ENCODE assay signal across 14 cellular contexts in the genomic region with DNA sequence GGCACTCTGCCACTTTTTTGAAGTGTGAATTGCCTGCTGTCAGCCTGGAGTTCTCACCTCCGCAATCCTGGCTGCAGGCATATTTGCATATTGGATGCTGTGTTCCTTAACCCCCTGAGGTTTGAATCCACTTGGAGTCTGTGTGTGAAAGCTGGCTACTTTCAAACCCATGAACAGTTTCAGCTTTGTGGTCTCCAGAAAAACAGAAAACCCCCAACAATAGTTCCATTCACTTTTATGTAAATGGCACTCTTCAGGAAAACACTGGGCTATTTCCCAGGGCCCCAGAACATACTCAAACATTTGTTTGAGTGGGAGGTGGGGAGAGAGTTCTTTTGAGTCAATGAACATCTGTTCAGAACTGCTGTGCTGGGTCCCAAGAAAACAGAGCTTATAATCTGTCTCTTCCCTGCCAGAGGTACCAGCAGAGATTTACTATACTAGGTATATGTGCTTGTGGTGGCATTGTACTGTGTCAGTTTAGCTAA. TPM values are rescaled to one million over a fixed set of nuclear protein-coding genes. Genes with fewer than 3 reads are reported as not detected.
A peak's percentile ranks its signal among the peaks of the same experiment; 100 is the strongest.
DNase-seq lines count a peak whose midpoint lies in the region; ATAC-seq, FAIRE-seq and TF ChIP-seq lines count a peak whose summit lies in the region.
"Had no signal": no experiment of that assay in that cellular context is flagged by ENCODE, and none has a peak within 500 bp of the region (broad histone marks: within the 10 kb centered on the region; RNA-seq: fewer than 3 reads in every experiment).

No MANE protein-coding gene starts in this region.

- H3K36me3 Mint-ChIP-seq in progenitor cell of endocrine pancreas (ENCODE audit: insufficient read depth) = peaks cover 1% of the 10 kb centered on the region
- peaks cover 6% of the 10 kb centered on the region for H3K36me3 Mint-ChIP-seq in activated CD8-positive, alpha-beta memory T cell treated with anti-CD3 and anti-CD28 coated beads, Interleukin-2, amount 10 ng/mL, durations not matched to agents 7 days and 5 days

- H3K4me1 ChIP-seq in HUES48 (ENCODE audit: control insufficient read depth, insufficient read depth, low read length) (peaks cover 22% of the 10 kb centered on the region), aorta (ENCODE audit: control insufficient read depth in 1 of 2, insufficient read depth in 2 of 2, low read length in 2 of 2) (no peaks in the 10 kb centered on the region), small intestine (ENCODE audit: control insufficient read depth in 2 of 2, insufficient read depth in 1 of 2, low read depth in 1 of 2, low read length in 1 of 2) (peaks cover 0 to 1% of the 10 kb centered on the region in 2 donors)

- peak overlapping the region; percentile 94 for H3K27ac ChIP-seq in HUES48 (ENCODE audit: low read depth, low read length)
- H3K27ac ChIP-seq in SK-N-MC = no peak overlapping the region
- H3K27ac ChIP-seq in aorta (ENCODE audit: low read depth in 1 of 2, low read length in 2 of 2) = no peak overlapping the region
- no peak overlapping the region for H3K27ac ChIP-seq in small intestine (ENCODE audit: low read depth in 1 of 2, low read length in 1 of 2)
- H3K27ac ChIP-seq: adrenal gland had no signal

- H3K4me3 Mint-ChIP-seq in progenitor cell of endocrine pancreas (ENCODE audit: low read depth) = no peak overlapping the region
- no peak overlapping the region for H3K4me3 Mint-ChIP-seq in activated CD8-positive, alpha-beta memory T cell treated with anti-CD3 and anti-CD28 coated beads, Interleukin-2, amount 10 ng/mL, durations not matched to agents 7 days and 5 days
- H3K4me3 Mint-ChIP-seq: stimulated activated naive CD8-positive, alpha-beta T cell treated with anti-CD3 and anti-CD28 coated beads, Interleukin-15, Interleukin-2, amounts not matched to agents 100 ng/mL and 50 ng/mL, for 24 hours; T-helper 1 cell treated with Interleukin-12 subunit alpha and Interleukin-12 subunit beta and Interleukin-4 antibody, amounts not matched to agents 30 μg/mL and 1 μg/mL, for 36 hours had no signal

- no peaks in the 10 kb centered on the region for H3K27me3 Mint-ChIP-seq in progenitor cell of endocrine pancreas
- no peaks in the 10 kb centered on the region for H3K27me3 Mint-ChIP-seq in activated CD8-positive, alpha-beta memory T cell treated with anti-CD3 and anti-CD28 coated beads, Interleukin-2, amount 10 ng/mL, durations not matched to agents 7 days and 5 days
- H3K27me3 Mint-ChIP-seq: stimulated activated naive CD8-positive, alpha-beta T cell treated with anti-CD3 and anti-CD28 coated beads, Interleukin-15, Interleukin-2, amounts not matched to agents 100 ng/mL and 50 ng/mL, for 24 hours had no signal

- ATAC-seq in aorta (ENCODE audit: low FRiP score) = no peak
- no peak for ATAC-seq in activated CD8-positive, alpha-beta memory T cell treated with anti-CD3 and anti-CD28 coated beads, Interleukin-2, amount 10 ng/mL, durations not matched to agents 7 days and 5 days
- ATAC-seq: Panc1 had no signal

- H3K9me3 Mint-ChIP-seq in progenitor cell of endocrine pancreas (ENCODE audit: low read depth) = no peaks in the 10 kb centered on the region
- H3K9me3 Mint-ChIP-seq in activated CD8-positive, alpha-beta memory T cell treated with anti-CD3 and anti-CD28 coated beads, Interleukin-2, amount 10 ng/mL, durations not matched to agents 7 days and 5 days (ENCODE audit: low read depth) = no peaks in the 10 kb centered on the region
- H3K9me3 Mint-ChIP-seq: stimulated activated naive CD8-positive, alpha-beta T cell treated with anti-CD3 and anti-CD28 coated beads, Interleukin-15, Interleukin-2, amounts not matched to agents 100 ng/mL and 50 ng/mL, for 24 hours; T-helper 1 cell treated with Interleukin-12 subunit alpha and Interleukin-12 subunit beta and Interleukin-4 antibody, amounts not matched to agents 30 μg/mL and 1 μg/mL, for 36 hours had no signal

- H3K4me3 ChIP-seq in HUES48 (ENCODE audit: low read depth, low read length) (no peak overlapping the region), SK-N-MC (no peak overlapping the region), aorta (ENCODE audit: low read length in 2 of 2) (no peak overlapping the region), small intestine (ENCODE audit: low read depth in 1 of 2, low read length in 2 of 2) (no peak overlapping the region)
- H3K4me3 ChIP-seq: adrenal gland had no signal

- 38 to 58% methylated on average over 1 of the region's 1 CpG for WGBS in aorta, 2 donors
- 71% methylated on average over 1 of the region's 1 CpG for WGBS in small intestine, 3 donors

- no peaks in the 10 kb centered on the region for H3K9me3 ChIP-seq in HUES48 (ENCODE audit: control insufficient read depth, insufficient read depth, low read length)
- no peaks in the 10 kb centered on the region for H3K9me3 ChIP-seq in SK-N-MC (ENCODE audit: low read depth, low read length)
- no peaks in the 10 kb centered on the region for H3K9me3 ChIP-seq in aorta (ENCODE audit: control insufficient read depth, low read length)
- no peaks in the 10 kb centered on the region for H3K9me3 ChIP-seq in small intestine (ENCODE audit: control insufficient read depth, low read depth)
- H3K9me3 ChIP-seq: adrenal gland had no signal

- CTCF ChIA-PET in activated CD8-positive, alpha-beta memory T cell treated with anti-CD3 and anti-CD28 coated beads, Interleukin-2, amount 10 ng/mL, durations not matched to agents 7 days and 5 days (lab: Charles Lee) = interaction anchor here (1.4 to 6.8 kb wide), 2 partner anchors 30 to 43 kb away, joined by 3 to 143 read pairs; partner anchors contain the start of gene MYORG

- peaks cover 23% of the 10 kb centered on the region for H3K4me1 Mint-ChIP-seq in progenitor cell of endocrine pancreas (ENCODE audit: low read depth)
- H3K4me1 Mint-ChIP-seq in activated CD8-positive, alpha-beta memory T cell treated with anti-CD3 and anti-CD28 coated beads, Interleukin-2, amount 10 ng/mL, durations not matched to agents 7 days and 5 days = peaks cover 23% of the 10 kb centered on the region

- no peaks in the 10 kb centered on the region for H3K27me3 ChIP-seq in HUES48 (ENCODE audit: control insufficient read depth, insufficient read depth, low read length)
- no peaks in the 10 kb centered on the region for H3K27me3 ChIP-seq in aorta (ENCODE audit: control insufficient read depth in 1 of 2, insufficient read depth in 2 of 2, low read length in 1 of 2)
- H3K27me3 ChIP-seq in small intestine (ENCODE audit: control insufficient read depth in 2 of 2, insufficient read depth in 2 of 2, low read length in 2 of 2) = no peaks in the 10 kb centered on the region
- H3K27me3 ChIP-seq: adrenal gland had no signal

- intact Hi-C loops in aorta (cut with DNase I) = loop anchor here in 1 of 2 donors (10.0 kb wide), 1 partner anchor 260 kb away; no protein-coding TSS in a partner anchor

- H3K9ac ChIP-seq in HUES48 (ENCODE audit: low read depth, low read length) (no peak overlapping the region), SK-N-MC (ENCODE audit: insufficient read length) (peak overlapping the region; percentile 23)

- no peak for FAIRE-seq in small intestine (lab: Jason Lieb, UNC)
- FAIRE-seq: H54 had no signal

- TF ChIP-seq CTCF in progenitor cell of endocrine pancreas (IDR thresholded peaks at IDR 0.05; ENCODE audit: unreplicated experiment) = no peak

- no peak for DNase-seq in SK-N-MC (ENCODE audit: low read depth, low spot score)
- peak; percentile 77 to 98 for DNase-seq in hippocampal formation (lab: John Stamatoyannopoulos, UW)
- DNase-seq in progenitor cell of endocrine pancreas (ENCODE audit: low spot score, unreplicated experiment) = no peak
- no peak for DNase-seq in aorta
- no peak for DNase-seq in activated CD8-positive, alpha-beta memory T cell treated with anti-CD3 and anti-CD28 coated beads, Interleukin-2, amount 10 ng/mL, durations not matched to agents 7 days and 5 days
- no peak for DNase-seq in small intestine
- DNase-seq: activated CD4-positive, alpha-beta T cell treated with anti-CD3 and anti-CD28 coated beads for 48 hours; dermis blood vessel endothelial cell had no signal

- H3K36me3 ChIP-seq in HUES48 (ENCODE audit: control insufficient read depth, insufficient read depth, low read length) = peaks cover 10% of the 10 kb centered on the region
- peaks cover 6% of the 10 kb centered on the region; the same call in 1 of the 2 replicates for H3K36me3 ChIP-seq in SK-N-MC (ENCODE audit: insufficient read depth, low read length)
- H3K36me3 ChIP-seq in aorta (ENCODE audit: control insufficient read depth in 1 of 2, insufficient read depth in 2 of 2, low read length in 1 of 2) = no peaks in the 10 kb centered on the region
- H3K36me3 ChIP-seq in small intestine (ENCODE audit: control insufficient read depth in 2 of 2, insufficient read depth in 2 of 2, low read length in 2 of 2) = peaks cover 2% of the 10 kb centered on the region in 2 donors

- H3K27ac Mint-ChIP-seq in progenitor cell of endocrine pancreas = peak overlapping the region; percentile 60
- no peak overlapping the region for H3K27ac Mint-ChIP-seq in activated CD8-positive, alpha-beta memory T cell treated with anti-CD3 and anti-CD28 coated beads, Interleukin-2, amount 10 ng/mL, durations not matched to agents 7 days and 5 days
- H3K27ac Mint-ChIP-seq: T-helper 1 cell treated with Interleukin-12 subunit alpha and Interleukin-12 subunit beta and Interleukin-4 antibody, amounts not matched to agents 30 μg/mL and 1 μg/mL, for 36 hours had no signal

RNA-seq across cellular contexts. Expression of gene NUDT2, which starts 5.0 kb away (rescaled TPM):
- total RNA-seq in progenitor cell of endocrine pancreas (21.1 TPM in 2 replicates), aorta (10 to 100 TPM; 13.6 to 17.1 TPM)
- polyA plus RNA-seq in aorta (10 to 100 TPM; 27.4 to 38.3 TPM), small intestine (10 to 100 TPM; 25.5 to 47.3 (median 37.5) TPM)
- total RNA-seq in activated CD8-positive, alpha-beta memory T cell treated with anti-CD3 and anti-CD28 coated beads, Interleukin-2, amount 10 ng/mL, durations not matched to agents 7 days and 5 days = 10 to 100 TPM; 28.9 to 29.7 TPM

RNA-seq across cellular contexts. Expression of gene KIF24, which starts 5.3 kb away (rescaled TPM):
- total RNA-seq in progenitor cell of endocrine pancreas = 9.1 and 10.0 TPM in 2 replicates
- total RNA-seq in aorta = under 1 TPM; 0.32 to 0.78 TPM
- under 1 TPM in 1 of 2 donors, not detected in 1; 0.10 TPM for polyA plus RNA-seq in aorta
- 10 to 100 TPM in 1 of 2 experiments, 1 to 10 TPM in 1; 9.3 to 13.6 TPM for total RNA-seq in activated CD8-positive, alpha-beta memory T cell treated with anti-CD3 and anti-CD28 coated beads, Interleukin-2, amount 10 ng/mL, durations not matched to agents 7 days and 5 days
- 1 to 10 TPM in 1 of 3 donors, under 1 TPM in 2; 0.27 to 1.5 (median 0.45) TPM for polyA plus RNA-seq in small intestine

RNA-seq across cellular contexts. Expression of gene MYORG, which starts 42.3 kb away (rescaled TPM):
- 8.8 and 9.2 TPM in 2 replicates for total RNA-seq in progenitor cell of endocrine pancreas
- 1 to 10 TPM; 6.1 to 9.6 TPM for total RNA-seq in aorta
- polyA plus RNA-seq in aorta = 1 to 10 TPM; 1.6 to 2.1 TPM
- total RNA-seq in activated CD8-positive, alpha-beta memory T cell treated with anti-CD3 and anti-CD28 coated beads, Interleukin-2, amount 10 ng/mL, durations not matched to agents 7 days and 5 days = 1 to 10 TPM; 3.7 to 4.2 TPM
- polyA plus RNA-seq in small intestine = 10 to 100 TPM in 2 of 3 donors, 1 to 10 TPM in 1; 9.7 to 17.1 (median 10.3) TPM

Comparison
In these comparisons a context has a peak if more than half of its experiments do, and no peak if none do; other contexts are left out.
1. DNase-seq: peak in hippocampal formation (2 of 2); none in SK-N-MC (single experiment), progenitor cell of endocrine pancreas (single experiment), aorta (0 of 2), activated CD8-positive, alpha-beta memory T cell treated with anti-CD3 and anti-CD28 coated beads, Interleukin-2, amount 10 ng/mL, durations not matched to agents 7 days and 5 days (single experiment) and small intestine (single experiment).